8 cellular contexts compared by ENCODE assay signal in genomic region chr13:59680429-59681024, GRCh38.
DNase-seq lines count a peak whose midpoint lies in the region; ATAC-seq and TF ChIP-seq lines count a peak whose summit lies in the region.

No MANE protein-coding gene starts in this region.

- H3K27me3 ChIP-seq in heart left ventricle, result no peaks in the 10 kb centered on the region

- no peaks in the 10 kb centered on the region for H3K9me3 ChIP-seq in heart left ventricle

- no peak for ATAC-seq in heart left ventricle
- no peak for ATAC-seq in Right ventricle myocardium inferior
- no peak for ATAC-seq in HG03469 (IDR thresholded peaks at IDR 0.05; ENCODE audit: unreplicated experiment)

- DNase-seq in heart left ventricle (no peak), Right ventricle myocardium inferior (ENCODE audit: missing footprints) (no peak), NCI-H1092 treated with DMSO at 0.1 percent for 48 hours (lab: John Stamatoyannopoulos, UW) (peak; percentile 39), cardiac fibroblast (ENCODE audit: low read depth in 2 of 2) (peak; percentile 45 to 55), osteocyte (ENCODE audit: extremely low spot score, unreplicated experiment) (no peak), anterior cingulate cortex (lab: John Stamatoyannopoulos, UW) (no peak)
- no peak for DNase-seq in activated naive CD4-positive, alpha-beta T cell (lab: John Stamatoyannopoulos, UW)

- no peak overlapping the region for H3K27ac Mint-ChIP-seq in osteocyte (ENCODE audit: unreplicated experiment)

- H3K27ac ChIP-seq in heart left ventricle, result no peak overlapping the region

- no peak overlapping the region for H3K4me3 ChIP-seq in heart left ventricle
- no peak overlapping the region for H3K4me3 ChIP-seq in cardiac fibroblast (replicated peaks in 1 of 2; ENCODE audit: low read depth in 2 of 2, low read length in 2 of 2)

- H3K4me1 Mint-ChIP-seq in osteocyte (ENCODE audit: unreplicated experiment), result peaks cover 4% of the 10 kb centered on the region

- no peaks in the 10 kb centered on the region for H3K36me3 Mint-ChIP-seq in osteocyte (ENCODE audit: unreplicated experiment)

- no peaks in the 10 kb centered on the region for H3K9me3 Mint-ChIP-seq in osteocyte (ENCODE audit: unreplicated experiment)

- TF ChIP-seq CTCF in heart left ventricle (IDR thresholded peaks at IDR 0.05) (peak; percentile 35 to 70 (median 56)), cardiac fibroblast (IDR thresholded peaks at IDR 0.05; ENCODE audit: low read depth, low read length) (peak; percentile 71), osteocyte (IDR thresholded peaks at IDR 0.05) (peak; percentile 81)

- TF ChIP-seq POLR2A in heart left ventricle (IDR thresholded peaks at IDR 0.05), result no peak

- 78 to 86% (median 82%) methylated on average over 7 of the region's 7 CpGs for WGBS in heart left ventricle, 4 donors

- no peaks in the 10 kb centered on the region for H3K27me3 Mint-ChIP-seq in osteocyte (ENCODE audit: unreplicated experiment)

- H3K36me3 ChIP-seq in heart left ventricle, result no peaks in the 10 kb centered on the region

- intact Hi-C loops in heart left ventricle (cut with DNase I) (loop anchor here in 6 of 10 donors (5.0 to 10.0 kb wide), 5 partner anchors 283 to 754 kb away; no protein-coding TSS in a partner anchor), Right ventricle myocardium inferior (cut with DNase I) (loop anchor here (10.0 kb wide), 1 partner anchor 744 kb away; no protein-coding TSS in a partner anchor)

- H3K4me1 ChIP-seq in heart left ventricle, result peaks cover 0 to 21% (median 12%) of the 10 kb centered on the region in 12 donors

- no peak overlapping the region for H3K4me3 Mint-ChIP-seq in osteocyte (ENCODE audit: unreplicated experiment)

Comparison
In these comparisons a context has a peak if more than half of its experiments do, and no peak if none do; other contexts are left out.
1. DNase-seq: peak in NCI-H1092 treated with DMSO at 0.1 percent for 48 hours (single experiment) and cardiac fibroblast (2 of 2); none in heart left ventricle (0 of 5), Right ventricle myocardium inferior (single experiment), osteocyte (single experiment), anterior cingulate cortex (0 of 58) and activated naive CD4-positive, alpha-beta T cell (0 of 4).
2. Peak in every context shown above with its lines, with median percentiles within 50 percentile points of each other: CTCF ChIP-seq.